ENCODE assay signal across 16 cellular contexts in genomic region chr10:79402951-79403350, GRCh38. TPM values are rescaled to one million over a fixed set of nuclear protein-coding genes. Genes with fewer than 3 reads are reported as not detected.
DNase-seq lines count a peak whose midpoint lies in the region; ATAC-seq, FAIRE-seq and TF ChIP-seq lines count a peak whose summit lies in the region.
"Had no signal": no experiment of that assay in that cellular context is flagged by ENCODE, and none has a peak within 500 bp of the region (broad histone marks: within the 10 kb centered on the region; RNA-seq: fewer than 3 reads in every experiment).

No MANE protein-coding gene starts in this region.

- H3K9me3 Mint-ChIP-seq in brain, result peaks cover 0 to 3% (median 0%) of the 10 kb centered on the region in 5 experiments
- H3K9me3 Mint-ChIP-seq: activated T-cell treated with anti-CD3 and anti-CD28 coated beads, Interleukin-2, amount 50 U/mL, for 72 hours; naive B cell had no signal

- H3K27me3 Mint-ChIP-seq in brain, result peaks cover 5% of the 10 kb centered on the region

- peaks cover 0 to 12% (median 0%) of the 10 kb centered on the region in 11 experiments; a peak in 4 of 22 replicates for H3K36me3 ChIP-seq in BLaER1 treated with 17β-estradiol and CSF1 and Interleukin-3, amounts not matched to agents 10 nM and 100 nM
- H3K36me3 ChIP-seq in kidney (ENCODE audit: control insufficient read depth in 1 of 2, insufficient read depth in 2 of 2, low read length in 2 of 2), result no peaks in the 10 kb centered on the region
- H3K36me3 ChIP-seq in WERI-Rb-1, result no peaks in the 10 kb centered on the region

- peaks cover 0 to 15% (median 0%) of the 10 kb centered on the region in 10 experiments; a peak in 11 of 20 replicates for H3K4me1 ChIP-seq in BLaER1 treated with 17β-estradiol and CSF1 and Interleukin-3, amounts not matched to agents 10 nM and 100 nM
- H3K4me1 ChIP-seq in kidney (ENCODE audit: control insufficient read depth in 1 of 2, insufficient read depth in 1 of 2, low read depth in 1 of 2, low read length in 2 of 2), result peaks cover 31 to 70% of the 10 kb centered on the region in 2 donors

- intact Hi-C loops in kidney (cut with DNase I), result no loop called here
- intact Hi-C loops in sciatic nerve (cut with DNase I), result no loop called here

- 0 out of 22 replicates have a peak, but pooled peaks cover 0 to 5% (median 0%) of the 10 kb centered on the region in 11 experiments for H3K9me3 ChIP-seq in BLaER1 treated with 17β-estradiol and CSF1 and Interleukin-3, amounts not matched to agents 10 nM and 100 nM (replicated peaks in 1 of 11)
- no peaks in the 10 kb centered on the region for H3K9me3 ChIP-seq in kidney (ENCODE audit: control insufficient read depth in 1 of 2, low read length in 2 of 2)
- H3K9me3 ChIP-seq in WERI-Rb-1 (ENCODE audit: severe bottlenecking), result no peaks in the 10 kb centered on the region
- H3K9me3 ChIP-seq: MG63 had no signal

- H3K27me3 ChIP-seq in BLaER1 treated with 17β-estradiol and CSF1 and Interleukin-3, amounts not matched to agents 10 nM and 100 nM, result no peaks in the 10 kb centered on the region
- H3K27me3 ChIP-seq in WERI-Rb-1 (ENCODE audit: insufficient read depth, low read depth, severe bottlenecking), result no peaks in the 10 kb centered on the region
- H3K27me3 ChIP-seq: brain microvascular endothelial cell, MG63 had no signal

- FAIRE-seq in kidney (lab: Jason Lieb, UNC), result no peak
- FAIRE-seq: small intestine had no signal

- H3K9ac ChIP-seq in BLaER1 treated with 17β-estradiol and CSF1 and Interleukin-3, amounts not matched to agents 10 nM and 100 nM, result peak overlapping the region; percentile 61 to 84 (median 79); a peak in 20 of 22 replicates
- no peak overlapping the region for H3K9ac ChIP-seq in kidney (ENCODE audit: low read length in 2 of 2)

- no peak overlapping the region for H3K4me3 Mint-ChIP-seq in brain
- H3K4me3 Mint-ChIP-seq: activated T-cell treated with anti-CD3 and anti-CD28 coated beads, Interleukin-2, amount 50 U/mL, for 72 hours had no signal

- no peak overlapping the region for H3K4me2 ChIP-seq in BLaER1 treated with 17β-estradiol and CSF1 and Interleukin-3, amounts not matched to agents 10 nM and 100 nM

- H3K4me1 Mint-ChIP-seq in brain, result peaks cover 95% of the 10 kb centered on the region

- TF ChIP-seq CTCF in brain (conservative IDR thresholded peaks at IDR 0.05) (no peak), kidney (IDR thresholded peaks at IDR 0.05; ENCODE audit: borderline replicate concordance, extremely low read depth, insufficient read depth) (no peak), WERI-Rb-1 (IDR thresholded peaks at IDR 0.05; ENCODE audit: low read depth, low read length) (no peak)

- no peak for ATAC-seq in sciatic nerve
- ATAC-seq: activated T-cell treated with anti-CD3 and anti-CD28 coated beads, Interleukin-2, amount 50 U/mL, for 72 hours had no signal

- peak overlapping the region in 8 of 10 experiments; percentile 12 to 62 (median 49); a peak in 12 of 20 replicates for H3K4me3 ChIP-seq in BLaER1 treated with 17β-estradiol and CSF1 and Interleukin-3, amounts not matched to agents 10 nM and 100 nM
- no peak overlapping the region for H3K4me3 ChIP-seq in kidney (ENCODE audit: low read length in 2 of 2)
- H3K4me3 ChIP-seq in WERI-Rb-1 (ENCODE audit: low read depth, low read length), result no peak overlapping the region
- H3K4me3 ChIP-seq: GM23248, MG63 had no signal

- H3K36me3 Mint-ChIP-seq in brain, result no peaks in the 10 kb centered on the region
- H3K36me3 Mint-ChIP-seq: naive B cell had no signal

- peaks cover 0 to 38% (median 0%) of the 10 kb centered on the region in 11 experiments; a peak in 3 of 22 replicates for H4K20me1 ChIP-seq in BLaER1 treated with 17β-estradiol and CSF1 and Interleukin-3, amounts not matched to agents 10 nM and 100 nM

- peak overlapping the region in 3 of 5 experiments; percentile 67 to 94 (median 94) for H3K27ac Mint-ChIP-seq in brain
- H3K27ac Mint-ChIP-seq: activated T-cell treated with anti-CD3 and anti-CD28 coated beads, Interleukin-2, amount 50 U/mL, for 72 hours had no signal

- DNase-seq in kidney (peak; percentile 56), sciatic nerve (ENCODE audit: low spot score) (peak; percentile 67), NCI-H2029 treated with DMSO at 0.1 percent for 48 hours (lab: John Stamatoyannopoulos, UW) (no peak), WERI-Rb-1 (no peak), activated gamma-delta T cell (lab: John Stamatoyannopoulos, UW) (no peak)
- DNase-seq in stimulated activated CD4-positive, alpha-beta T cell treated with anti-CD3 and anti-CD28 coated beads, Interleukin-4, amount 100 ng/mL, for 4 hours, result no peak
- DNase-seq: activated CD4-positive, alpha-beta T cell treated with anti-CD3 and anti-CD28 coated beads for 4 hours; activated T-cell treated with anti-CD3 and anti-CD28 coated beads, Interleukin-2, amount 50 U/mL, for 72 hours; brain microvascular endothelial cell; GM23248; MG63; naive B cell; small intestine; SW 1271 had no signal

- H3K27ac ChIP-seq in BLaER1 treated with 17β-estradiol and CSF1 and Interleukin-3, amounts not matched to agents 10 nM and 100 nM, result peak overlapping the region in 10 of 11 experiments; percentile 66 to 94 (median 86); a peak in 18 of 22 replicates
- H3K27ac ChIP-seq in kidney (ENCODE audit: low read depth in 2 of 2, low read length in 2 of 2), result peak overlapping the region in 1 of 2 donors; percentile 48
- H3K27ac ChIP-seq in WERI-Rb-1, result no peak overlapping the region
- H3K27ac ChIP-seq: brain microvascular endothelial cell had no signal

RNA-seq across cellular contexts. Expression of gene ZCCHC24, which starts 42.5 kb away (rescaled TPM):
- 38.1 TPM for polyA plus RNA-seq in brain (ENCODE audit: insufficient read depth, low read depth, low replicate concordance)
- total RNA-seq in kidney, result 21.3 TPM
- polyA plus RNA-seq in kidney (ENCODE audit: insufficient read depth, low read depth, low replicate concordance), result 8.4 TPM
- total RNA-seq in sciatic nerve, result 150 TPM

RNA-seq across cellular contexts. Expression of gene PPIF, which starts 55.7 kb away (rescaled TPM):
- 142 TPM for polyA plus RNA-seq in brain (ENCODE audit: insufficient read depth, low read depth, low replicate concordance)
- total RNA-seq in kidney, result 36.7 TPM
- 120 TPM for polyA plus RNA-seq in kidney (ENCODE audit: insufficient read depth, low read depth, low replicate concordance)
- total RNA-seq in sciatic nerve, result 18.8 TPM

Comparison
In these comparisons a context has a peak if more than half of its experiments do, and no peak if none do; other contexts are left out.
1. H3K4me3 ChIP-seq: peak in BLaER1 treated with 17β-estradiol and CSF1 and Interleukin-3, amounts not matched to agents 10 nM and 100 nM (8 of 10); none in kidney (0 of 2) and WERI-Rb-1 (single experiment).
2. H3K9ac ChIP-seq: peak in BLaER1 treated with 17β-estradiol and CSF1 and Interleukin-3, amounts not matched to agents 10 nM and 100 nM (11 of 11); none in kidney (0 of 2).
3. DNase-seq: peak in kidney (single experiment) and sciatic nerve (single experiment); none in stimulated activated CD4-positive, alpha-beta T cell treated with anti-CD3 and anti-CD28 coated beads, Interleukin-4, amount 100 ng/mL, for 4 hours (0 of 2), NCI-H2029 treated with DMSO at 0.1 percent for 48 hours (single experiment), WERI-Rb-1 (single experiment) and activated gamma-delta T cell (single experiment).